ENCODE assay signal across 8 cellular contexts in the genomic region with DNA sequence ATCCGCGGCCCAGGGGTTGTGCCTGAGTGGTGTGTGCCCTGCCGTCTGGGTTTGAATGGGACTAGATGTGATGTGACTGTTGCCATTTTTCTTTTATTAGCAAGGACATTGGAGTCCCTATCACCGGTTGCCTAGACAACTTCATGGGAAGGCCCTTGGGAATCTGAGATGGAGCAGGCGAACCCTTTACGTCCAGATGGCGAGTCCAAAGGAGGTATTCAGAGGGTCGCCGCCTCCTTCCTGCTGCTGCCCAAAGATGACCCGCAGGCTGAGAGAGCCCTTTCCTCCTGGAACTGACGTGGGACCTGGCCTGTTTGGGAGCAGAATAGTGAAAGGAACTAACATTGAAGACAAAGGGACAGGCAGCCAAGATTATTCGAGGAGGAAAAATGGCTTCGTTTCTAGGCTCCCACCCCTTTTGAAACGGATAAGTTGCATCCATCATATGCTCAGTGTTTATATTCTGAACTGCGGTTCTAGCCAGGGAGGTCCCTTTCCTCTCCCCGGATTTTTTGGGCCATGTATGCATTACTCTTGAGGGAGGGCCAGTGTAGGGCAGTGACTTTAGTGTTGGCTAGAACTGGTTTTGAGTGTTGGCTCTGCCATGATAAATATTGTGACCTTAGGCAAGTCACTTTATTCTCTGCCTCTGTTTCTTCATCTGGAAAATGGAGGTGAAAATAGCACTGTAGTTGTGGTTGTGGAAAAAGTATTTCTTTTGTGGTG. TPM values are rescaled to one million over a fixed set of nuclear protein-coding genes. Genes with fewer than 3 reads are reported as not detected.
DNase-seq lines count a peak whose midpoint lies in the region; ATAC-seq and TF ChIP-seq lines count a peak whose summit lies in the region.

No MANE protein-coding gene starts in this region.

- H3K9me3 ChIP-seq in breast epithelium, result no peaks in the 10 kb centered on the region
- no peaks in the 10 kb centered on the region for H3K9me3 ChIP-seq in lower lobe of right lung
- no peaks in the 10 kb centered on the region for H3K9me3 ChIP-seq in upper lobe of right lung

- H3K36me3 ChIP-seq in breast epithelium (no peaks in the 10 kb centered on the region), lower lobe of right lung (peaks cover 4% of the 10 kb centered on the region), upper lobe of right lung (no peaks in the 10 kb centered on the region)

- no peaks in the 10 kb centered on the region for H3K27me3 ChIP-seq in breast epithelium
- no peaks in the 10 kb centered on the region for H3K27me3 ChIP-seq in lower lobe of right lung (ENCODE audit: low read depth)
- H3K27me3 ChIP-seq in upper lobe of right lung, result no peaks in the 10 kb centered on the region

- peak overlapping the region; percentile 66 for H3K4me3 ChIP-seq in GM12865 (ENCODE audit: low read depth, low read length)
- H3K4me3 ChIP-seq in breast epithelium, result peak overlapping the region; percentile 57 to 88 (median 71)
- H3K4me3 ChIP-seq in lower lobe of right lung, result peak overlapping the region; percentile 80
- peak overlapping the region; percentile 74 for H3K4me3 ChIP-seq in upper lobe of right lung

- TF ChIP-seq POLR2A in breast epithelium (IDR thresholded peaks at IDR 0.05), result no peak

- intact Hi-C loops in breast epithelium (cut with DNase I; ENCODE audit: low total_unique reads), result no loop called here
- intact Hi-C loops in lower lobe of right lung (cut with DNase I), result no loop called here
- intact Hi-C loops in upper lobe of right lung (cut with DNase I), result no loop called here

- H3K4me1 ChIP-seq in breast epithelium (peaks cover 0 to 3% of the 10 kb centered on the region in 2 donors), lower lobe of right lung (peaks cover 20% of the 10 kb centered on the region), upper lobe of right lung (peaks cover 14% of the 10 kb centered on the region)

- TF ChIP-seq CTCF in GM12865 (IDR thresholded peaks at IDR 0.05; ENCODE audit: insufficient read depth, low read depth, low read length, missing control alignments) (no peak), breast epithelium (IDR thresholded peaks at IDR 0.05) (no peak), lower lobe of right lung (IDR thresholded peaks at IDR 0.05) (no peak), upper lobe of right lung (IDR thresholded peaks at IDR 0.05) (no peak)

- H3K27ac ChIP-seq in breast epithelium (peak overlapping the region; percentile 98 to 99), lower lobe of right lung (peak overlapping the region; percentile 100), upper lobe of right lung (peak overlapping the region; percentile 100)

- DNase-seq in AG08396 (ENCODE audit: low spot score) (peak; percentile 37), GM12865 (ENCODE audit: low read depth) (peak; percentile 22), NCI-H526 treated with DMSO at 0.1 percent for 48 hours (lab: John Stamatoyannopoulos, UW) (peak; percentile 44), breast epithelium (ENCODE audit: low spot score in 2 of 2) (no peak), lower lobe of right lung (no peak), upper lobe of right lung (no peak)
- no peak for DNase-seq in activated CD4-positive, CD25-positive, alpha-beta regulatory T cell (lab: John Stamatoyannopoulos, UW)

- ATAC-seq in lower lobe of right lung, result no peak
- ATAC-seq in upper lobe of right lung, result no peak
- no peak for ATAC-seq in GM21367 (IDR thresholded peaks at IDR 0.05; ENCODE audit: unreplicated experiment)

RNA-seq across cellular contexts. Expression of gene CENPO, which starts 0.7 kb away (rescaled TPM):
- total RNA-seq in breast epithelium (1 to 10 TPM; 1.6 to 4.2 (median 1.8) TPM), lower lobe of right lung (5.3 TPM), upper lobe of right lung (6.5 TPM)

RNA-seq across cellular contexts. Expression of gene PTRHD1, which starts 0.7 kb away (rescaled TPM):
- 10 to 100 TPM; 19.3 to 38.8 (median 37.9) TPM for total RNA-seq in breast epithelium
- total RNA-seq in lower lobe of right lung, result 24.6 TPM
- total RNA-seq in upper lobe of right lung, result 30.7 TPM

Comparison
In these comparisons a context has a peak if more than half of its experiments do, and no peak if none do; other contexts are left out.
1. DNase-seq: peak in AG08396 (single experiment), GM12865 (single experiment) and NCI-H526 treated with DMSO at 0.1 percent for 48 hours (single experiment); none in breast epithelium (0 of 2), lower lobe of right lung (single experiment), upper lobe of right lung (single experiment) and activated CD4-positive, CD25-positive, alpha-beta regulatory T cell (0 of 4).
2. Peak in every context shown above with its lines, with median percentiles within 50 percentile points of each other: H3K4me3 ChIP-seq and H3K27ac ChIP-seq.